ENCODE assay signal across 20 cellular contexts in genomic region chr6:98295776-98296175, GRCh38.
"Had no signal": no experiment of that assay in that cellular context is flagged by ENCODE, and none has a peak within 500 bp of the region (broad histone marks: within the 10 kb centered on the region; RNA-seq: fewer than 3 reads in every experiment).

No MANE protein-coding gene starts in this region.

- H3K27me3 ChIP-seq: ascending aorta, heart right ventricle, vagina had no signal

- H3K27ac Mint-ChIP-seq: activated CD4-positive, alpha-beta T cell treated with anti-CD3 and anti-CD28 coated beads, Interleukin-2, amount 10 ng/mL, durations not matched to agents 7 days and 5 days; activated CD8-positive, alpha-beta memory T cell treated with anti-CD3 and anti-CD28 coated beads, Interleukin-2, amount 10 ng/mL, durations not matched to agents 7 days and 5 days; activated CD8-positive, alpha-beta T cell treated with anti-CD3 and anti-CD28 coated beads for 36 hours; activated naive CD4-positive, alpha-beta T cell treated with anti-CD3 and anti-CD28 coated beads, Interleukin-2, amount 50 U/mL, for 24 hours; immature natural killer cell; mesothelial cell of epicardium; naive thymus-derived CD8-positive, alpha-beta T cell; type B pancreatic cell had no signal

- H3K36me3 Mint-ChIP-seq: activated CD8-positive, alpha-beta memory T cell treated with anti-CD3 and anti-CD28 coated beads, Interleukin-2, amount 10 ng/mL, durations not matched to agents 7 days and 5 days; activated naive CD4-positive, alpha-beta T cell treated with anti-CD3 and anti-CD28 coated beads, Interleukin-2, amount 50 U/mL, for 24 hours; mesothelial cell of epicardium; naive thymus-derived CD8-positive, alpha-beta T cell; type B pancreatic cell had no signal

- H3K4me1 ChIP-seq: ascending aorta, heart right ventricle, left ventricle myocardium inferior, vagina had no signal

- H3K4me1 Mint-ChIP-seq: activated CD4-positive, alpha-beta T cell treated with anti-CD3 and anti-CD28 coated beads, Interleukin-2, amount 10 ng/mL, durations not matched to agents 7 days and 5 days; activated CD8-positive, alpha-beta memory T cell treated with anti-CD3 and anti-CD28 coated beads, Interleukin-2, amount 10 ng/mL, durations not matched to agents 7 days and 5 days; activated naive CD4-positive, alpha-beta T cell treated with anti-CD3 and anti-CD28 coated beads, Interleukin-2, amount 50 U/mL, for 24 hours; immature natural killer cell; mesothelial cell of epicardium; naive thymus-derived CD8-positive, alpha-beta T cell had no signal

- DNase-seq: activated CD4-positive, alpha-beta T cell treated with anti-CD3 and anti-CD28 coated beads, Interleukin-2, amount 10 ng/mL, durations not matched to agents 7 days and 5 days; activated CD4-positive, CD25-positive, alpha-beta regulatory T cell treated with anti-CD3 and anti-CD28 coated beads, Interleukin-2, amount 50 U/mL, for 72 hours; activated CD8-positive, alpha-beta memory T cell treated with anti-CD3 and anti-CD28 coated beads, Interleukin-2, amount 10 ng/mL, durations not matched to agents 7 days and 5 days; activated CD8-positive, alpha-beta T cell treated with anti-CD3 and anti-CD28 coated beads for 36 hours; activated gamma-delta T cell treated with Interleukin-2 at 50 U/mL for 16 hours; heart right ventricle; immature natural killer cell; left ventricle myocardium inferior; naive thymus-derived CD8-positive, alpha-beta T cell; occipital lobe; stimulated activated CD4-positive, alpha-beta T cell treated with anti-CD3 and anti-CD28 coated beads, Interleukin-4, amount 100 ng/mL, for 1 hour; stimulated activated naive CD4-positive, alpha-beta T cell had no signal

- ATAC-seq: activated CD8-positive, alpha-beta memory T cell treated with anti-CD3 and anti-CD28 coated beads, Interleukin-2, amount 10 ng/mL, durations not matched to agents 7 days and 5 days; activated CD8-positive, alpha-beta T cell treated with anti-CD3 and anti-CD28 coated beads for 36 hours; heart right ventricle; naive thymus-derived CD8-positive, alpha-beta T cell had no signal

- H3K27ac ChIP-seq: ascending aorta, coronary artery, heart right ventricle, left ventricle myocardium inferior, thoracic aorta, vagina, VCaP had no signal

- H3K4me3 Mint-ChIP-seq: activated CD4-positive, alpha-beta T cell treated with anti-CD3 and anti-CD28 coated beads, Interleukin-2, amount 10 ng/mL, durations not matched to agents 7 days and 5 days; activated CD8-positive, alpha-beta memory T cell treated with anti-CD3 and anti-CD28 coated beads, Interleukin-2, amount 10 ng/mL, durations not matched to agents 7 days and 5 days; activated CD8-positive, alpha-beta T cell treated with anti-CD3 and anti-CD28 coated beads for 36 hours; activated naive CD4-positive, alpha-beta T cell treated with anti-CD3 and anti-CD28 coated beads, Interleukin-2, amount 50 U/mL, for 24 hours; immature natural killer cell; mesothelial cell of epicardium; naive thymus-derived CD8-positive, alpha-beta T cell; type B pancreatic cell had no signal

- H3K9me3 ChIP-seq: ascending aorta, heart right ventricle, left ventricle myocardium inferior, thoracic aorta, vagina had no signal

- H3K27me3 Mint-ChIP-seq: activated CD4-positive, alpha-beta T cell treated with anti-CD3 and anti-CD28 coated beads, Interleukin-2, amount 10 ng/mL, durations not matched to agents 7 days and 5 days; activated CD8-positive, alpha-beta memory T cell treated with anti-CD3 and anti-CD28 coated beads, Interleukin-2, amount 10 ng/mL, durations not matched to agents 7 days and 5 days; activated CD8-positive, alpha-beta T cell treated with anti-CD3 and anti-CD28 coated beads for 36 hours; naive thymus-derived CD8-positive, alpha-beta T cell had no signal

- H3K4me3 ChIP-seq: ascending aorta, coronary artery, heart right ventricle, left ventricle myocardium inferior, thoracic aorta, vagina had no signal

- H3K9me3 Mint-ChIP-seq: activated CD4-positive, alpha-beta T cell treated with anti-CD3 and anti-CD28 coated beads, Interleukin-2, amount 10 ng/mL, durations not matched to agents 7 days and 5 days; activated CD8-positive, alpha-beta T cell treated with anti-CD3 and anti-CD28 coated beads for 36 hours; mesothelial cell of epicardium; type B pancreatic cell had no signal

- H3K36me3 ChIP-seq: ascending aorta, heart right ventricle, left ventricle myocardium inferior, thoracic aorta, vagina had no signal
